Comparison of ENCODE assay signal across 1 cellular context in genomic region chr10:100043344-100043743, GRCh38.
TF ChIP-seq lines count a peak whose summit lies in the region.

No MANE protein-coding gene starts in this region.

TF ChIP-seq in HepG2, 621 proteins besides CTCF, POLR2A, EP300 and RAD21:
- TF ChIP-seq FOSL2 (CRISPR knock-in tag; IDR thresholded peaks at IDR 0.05): peak; percentile 35; the same call in 1 of the 2 replicates
- no peak for TF ChIP-seq SMARCC2 (IDR thresholded peaks at IDR 0.05)
- no peak for TF ChIP-seq ARNTL (CRISPR knock-in tag; IDR thresholded peaks at IDR 0.05)
- no peak for TF ChIP-seq SP5 (CRISPR knock-in tag; IDR thresholded peaks at IDR 0.05; ENCODE audit: borderline replicate concordance, low read depth)
- TF ChIP-seq, protein P1, sequence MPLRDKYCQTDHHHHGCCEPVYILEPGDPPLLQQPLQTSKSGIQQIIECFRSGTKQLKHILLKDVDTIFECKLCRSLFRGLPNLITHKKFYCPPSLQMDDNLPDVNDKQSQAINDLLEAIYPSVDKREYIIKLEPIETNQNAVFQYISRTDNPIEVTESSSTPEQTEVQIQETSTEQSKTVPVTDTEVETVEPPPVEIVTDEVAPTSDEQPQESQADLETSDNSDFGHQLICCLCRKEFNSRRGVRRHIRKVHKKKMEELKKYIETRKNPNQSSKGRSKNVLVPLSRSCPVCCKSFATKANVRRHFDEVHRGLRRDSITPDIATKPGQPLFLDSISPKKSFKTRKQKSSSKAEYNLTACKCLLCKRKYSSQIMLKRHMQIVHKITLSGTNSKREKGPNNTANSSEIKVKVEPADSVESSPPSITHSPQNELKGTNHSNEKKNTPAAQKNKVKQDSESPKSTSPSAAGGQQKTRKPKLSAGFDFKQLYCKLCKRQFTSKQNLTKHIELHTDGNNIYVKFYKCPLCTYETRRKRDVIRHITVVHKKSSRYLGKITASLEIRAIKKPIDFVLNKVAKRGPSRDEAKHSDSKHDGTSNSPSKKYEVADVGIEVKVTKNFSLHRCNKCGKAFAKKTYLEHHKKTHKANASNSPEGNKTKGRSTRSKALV (CRISPR knock-in tag; IDR thresholded peaks at IDR 0.05): no peak
- no peak for TF ChIP-seq POGZ (CRISPR knock-in tag; IDR thresholded peaks at IDR 0.05)
- TF ChIP-seq PPARG (CRISPR knock-in tag; conservative IDR thresholded peaks at IDR 0.05): no peak
TF ChIP-seq in HepG2: peak in this region for 1.
